1 cellular context compared by ENCODE assay signal in genomic region chr10:102641880-102642552, GRCh38.
A peak's percentile ranks its signal among the peaks of the same experiment; 100 is the strongest.
TF ChIP-seq lines count a peak whose summit lies in the region.

No MANE protein-coding gene starts in this region.

TF ChIP-seq in HepG2, 621 proteins besides CTCF, POLR2A, EP300 and RAD21 (continued from another document and continues in another):
- TF ChIP-seq ZFP91 (CRISPR knock-in tag; IDR thresholded peaks at IDR 0.05; ENCODE audit: borderline replicate concordance): peak; percentile 98
- peak; percentile 56; the same call in 1 of the 2 replicates for TF ChIP-seq CCDC6 (CRISPR knock-in tag; IDR thresholded peaks at IDR 0.05)
- TF ChIP-seq ZNF776 (CRISPR knock-in tag; IDR thresholded peaks at IDR 0.05): peak; percentile 55; the same call in 1 of the 2 replicates
- peak; percentile 23; the same call in 1 of the 2 replicates for TF ChIP-seq TGIF2 (CRISPR knock-in tag; IDR thresholded peaks at IDR 0.05)
- TF ChIP-seq CBFB (CRISPR knock-in tag; IDR thresholded peaks at IDR 0.05): 0 out of 2 replicates have a peak, but pooled peaks have one; percentile 41
- peak; percentile 50; the same call in 1 of the 2 replicates for TF ChIP-seq IKZF5 (CRISPR knock-in tag; IDR thresholded peaks at IDR 0.05)
- 0 out of 2 replicates have a peak, but pooled peaks have one; percentile 25 for TF ChIP-seq TBX3 (IDR thresholded peaks at IDR 0.05; ENCODE audit: borderline replicate concordance)
- TF ChIP-seq SP5 (CRISPR knock-in tag; IDR thresholded peaks at IDR 0.05; ENCODE audit: borderline replicate concordance, low read depth): peak; percentile 92
- 0 out of 2 replicates have a peak, but pooled peaks have one; percentile 19 for TF ChIP-seq ZNF766 (CRISPR knock-in tag; IDR thresholded peaks at IDR 0.05; ENCODE audit: borderline replicate concordance)
- TF ChIP-seq MAX (IDR thresholded peaks at IDR 0.05): peak; percentile 14; the same call in 1 of the 2 replicates
- TF ChIP-seq ZNF350 (CRISPR knock-in tag; IDR thresholded peaks at IDR 0.05; ENCODE audit: borderline replicate concordance, low read depth): 0 out of 2 replicates have a peak, but pooled peaks have one; percentile 43
- 0 out of 2 replicates have a peak, but pooled peaks have one; percentile 59 for TF ChIP-seq ZNF234 (CRISPR knock-in tag; conservative IDR thresholded peaks at IDR 0.05)
- TF ChIP-seq DRAP1 (CRISPR knock-in tag; IDR thresholded peaks at IDR 0.05): peak; percentile 93
- peak; percentile 51 to 76; a peak in 3 of 4 replicates for TF ChIP-seq HMGXB4 (CRISPR knock-in tag; IDR thresholded peaks at IDR 0.05; ENCODE audit: borderline replicate concordance in 1 of 2, low read depth in 1 of 2)
- TF ChIP-seq ARID4A (CRISPR knock-in tag; IDR thresholded peaks at IDR 0.05; ENCODE audit: borderline replicate concordance): peak; percentile 79
- TF ChIP-seq HNRNPL (IDR thresholded peaks at IDR 0.05; ENCODE audit: low read depth, low read length): peak; percentile 70; the same call in 1 of the 2 replicates
- 0 out of 2 replicates have a peak, but pooled peaks have one; percentile 48 for TF ChIP-seq NR0B2 (CRISPR knock-in tag; IDR thresholded peaks at IDR 0.05)
- TF ChIP-seq ZNF605 (CRISPR knock-in tag; IDR thresholded peaks at IDR 0.05): peak; percentile 54; the same call in 1 of the 2 replicates
- no peak for TF ChIP-seq GPBP1L1 (CRISPR knock-in tag; IDR thresholded peaks at IDR 0.05)
- 0 out of 2 replicates have a peak, but pooled peaks have one; percentile 43 for TF ChIP-seq E2F1 (CRISPR knock-in tag; IDR thresholded peaks at IDR 0.05)
- 0 out of 2 replicates have a peak, but pooled peaks have one; percentile 74 for TF ChIP-seq ZNF816 (CRISPR knock-in tag; IDR thresholded peaks at IDR 0.05; ENCODE audit: borderline replicate concordance)
- no peak for TF ChIP-seq ARHGAP35 (CRISPR knock-in tag; IDR thresholded peaks at IDR 0.05; ENCODE audit: borderline replicate concordance)
- TF ChIP-seq NCOR1 (IDR thresholded peaks at IDR 0.05; ENCODE audit: borderline replicate concordance, low read length): 0 out of 2 replicates have a peak, but pooled peaks have one; percentile 22
- 0 out of 2 replicates have a peak, but pooled peaks have one; percentile 66 for TF ChIP-seq ZNF276 (CRISPR knock-in tag; IDR thresholded peaks at IDR 0.05; ENCODE audit: low read depth)
- no peak for TF ChIP-seq ZNF3 (CRISPR knock-in tag; IDR thresholded peaks at IDR 0.05)
- peak; percentile 75 for TF ChIP-seq ZNF772 (CRISPR knock-in tag; IDR thresholded peaks at IDR 0.05)
- no peak for TF ChIP-seq ISX (CRISPR knock-in tag; conservative IDR thresholded peaks at IDR 0.05)
- TF ChIP-seq ZSCAN31 (CRISPR knock-in tag; IDR thresholded peaks at IDR 0.05; ENCODE audit: low read depth): 0 out of 2 replicates have a peak, but pooled peaks have one; percentile 28
- TF ChIP-seq YEATS4 (CRISPR knock-in tag; IDR thresholded peaks at IDR 0.05; ENCODE audit: borderline replicate concordance): peak; percentile 53; the same call in 1 of the 2 replicates
- peak in 1 of 2 experiments; percentile 59; a peak in 2 of 4 replicates for TF ChIP-seq KLF16 (CRISPR knock-in tag; IDR thresholded peaks at IDR 0.05)
- 0 out of 2 replicates have a peak, but pooled peaks have one; percentile 2 for TF ChIP-seq TFDP2 (CRISPR knock-in tag; IDR thresholded peaks at IDR 0.05)
- TF ChIP-seq HHEX (CRISPR knock-in tag; IDR thresholded peaks at IDR 0.05): no peak
- TF ChIP-seq ZNF414 (CRISPR knock-in tag; IDR thresholded peaks at IDR 0.05): 0 out of 2 replicates have a peak, but pooled peaks have one; percentile 33
- no peak for TF ChIP-seq LCORL (IDR thresholded peaks at IDR 0.05)
- TF ChIP-seq LCORL (CRISPR knock-in tag; IDR thresholded peaks at IDR 0.05): peak; percentile 56; the same call in 1 of the 2 replicates
- peak; percentile 88 for TF ChIP-seq GABPB1 (CRISPR knock-in tag; IDR thresholded peaks at IDR 0.05)
- peak; percentile 65; the same call in 1 of the 2 replicates for TF ChIP-seq KDM5B (CRISPR knock-in tag; IDR thresholded peaks at IDR 0.05; ENCODE audit: borderline replicate concordance)
- no peak for TF ChIP-seq KAT2B (IDR thresholded peaks at IDR 0.05; ENCODE audit: borderline replicate concordance, low read depth, low read length)
- TF ChIP-seq POLR2G (IDR thresholded peaks at IDR 0.05; ENCODE audit: low read depth, low read length): peak; percentile 73
- TF ChIP-seq ONECUT2 (CRISPR knock-in tag; IDR thresholded peaks at IDR 0.05): 0 out of 2 replicates have a peak, but pooled peaks have one; percentile 12
- 0 out of 2 replicates have a peak, but pooled peaks have one; percentile 29 for TF ChIP-seq TFDP1 (CRISPR knock-in tag; IDR thresholded peaks at IDR 0.05; ENCODE audit: borderline replicate concordance)
